Comparison of ENCODE assay signal across 1 cellular context in genomic region chr18:46518438-46518837, GRCh38.
TF ChIP-seq lines count a peak whose summit lies in the region.

No MANE protein-coding gene starts in this region.

TF ChIP-seq in HEK293, 187 proteins besides CTCF, POLR2A, EP300 and RAD21 (continued from another document):
- TF ChIP-seq ELK4 (IDR thresholded peaks at IDR 0.05; ENCODE audit: borderline replicate concordance, low read depth, low read length): no peak
